9 cellular contexts compared by ENCODE assay signal in genomic region chr3:100316656-100317069, GRCh38. TPM values are rescaled to one million over a fixed set of nuclear protein-coding genes. Genes with fewer than 3 reads are reported as not detected.
DNase-seq lines count a peak whose midpoint lies in the region; ATAC-seq, FAIRE-seq and TF ChIP-seq lines count a peak whose summit lies in the region.
"Had no signal": no experiment of that assay in that cellular context is flagged by ENCODE, and none has a peak within 500 bp of the region (broad histone marks: within the 10 kb centered on the region; RNA-seq: fewer than 3 reads in every experiment).

No MANE protein-coding gene starts in this region.

- POLR2A ChIA-PET in T-cell (lab: Charles Lee): interaction anchor here (0.7 to 1.1 kb wide), 3 partner anchors 56 to 221 kb away, joined by 3 to 7 read pairs (median 5); partner anchors contain the start of gene TBC1D23 (in 1 of the 2)
- POLR2A ChIA-PET in H1 (lab: Charles Lee; ENCODE audit: partially characterized antibody): no interaction called here

- H3K23me2 ChIP-seq in H1 (ENCODE audit: low read depth, low read length): no peaks in the 10 kb centered on the region

- H4K91ac ChIP-seq in H1 (replicated peaks; ENCODE audit: insufficient read length, low read length): no peak overlapping the region

- H3K27me3 ChIP-seq in GM23338 (ENCODE audit: insufficient read depth) (no peaks in the 10 kb centered on the region), H1 (replicated peaks in 1 of 4; ENCODE audit: control insufficient read depth in 3 of 4, extremely low read depth in 1 of 4, insufficient read depth in 3 of 4, low read length in 3 of 4) (no peaks in the 10 kb centered on the region), mesendoderm (ENCODE audit: insufficient read depth, low read length, poor library complexity) (no peaks in the 10 kb centered on the region)

- H3K4me3 ChIP-seq in GM23338 (no peak overlapping the region), H1 (ENCODE audit: extremely low read depth in 1 of 4, insufficient read depth in 2 of 4, low read depth in 3 of 4, low read length in 4 of 4) (no peak overlapping the region), mesendoderm (ENCODE audit: low read length) (no peak overlapping the region)

- H2AK5ac ChIP-seq in H1 (ENCODE audit: low read depth, low read length) (no peak overlapping the region), mesendoderm (ENCODE audit: low read length) (no peak overlapping the region)

- H3K27ac Mint-ChIP-seq in GM23338 (no peak overlapping the region), T-cell (no peak overlapping the region), type B pancreatic cell (peak overlapping the region; percentile 29)

- no peak overlapping the region for H2BK12ac ChIP-seq in H1 (ENCODE audit: low read depth, low read length)

- H3K4me3 Mint-ChIP-seq in GM23338 (no peak overlapping the region), T-cell (peak overlapping the region in 2 of 3 donors; percentile 13 to 21), type B pancreatic cell (no peak overlapping the region)

- no peak for TF ChIP-seq EP300 in H1 (IDR thresholded peaks at IDR 0.05; ENCODE audit: borderline replicate concordance in 1 of 2, low read depth in 2 of 2, low read length in 2 of 2)

- no peak overlapping the region for H3K27ac ChIP-seq in GM23338 (ENCODE audit: low read depth)
- H3K27ac ChIP-seq in H1 (ENCODE audit: low read depth, low read length): no peak overlapping the region
- no peak overlapping the region for H3K27ac ChIP-seq in mesendoderm (ENCODE audit: low read depth, low read length)

- H2BK5ac ChIP-seq in H1 (ENCODE audit: low read depth, low read length): no peak overlapping the region
- H2BK5ac ChIP-seq in mesendoderm (ENCODE audit: low read length): no peak overlapping the region

- DNase-seq in NCI-H2196 (lab: John Stamatoyannopoulos, UW; ENCODE audit: unreplicated experiment) (peak; percentile 55), NCI-H2196 treated with DMSO at 0.1 percent for 48 hours (lab: John Stamatoyannopoulos, UW; ENCODE audit: unreplicated experiment) (no peak), GM23338 (ENCODE audit: low spot score) (peak; percentile 77), LHCN-M2 (ENCODE audit: low read depth) (peak; percentile 71), T-cell (peak in 19 of 34 experiments; percentile 5 to 36 (median 22)), H1 (ENCODE audit: low read depth in 1 of 2, low spot score in 2 of 2) (no peak), mesendoderm (peak; percentile 57), type B pancreatic cell (ENCODE audit: extremely low spot score, unreplicated experiment) (no peak)

- H4K20me1 ChIP-seq in GM23338 (replicated peaks; ENCODE audit: insufficient read depth) (no peaks in the 10 kb centered on the region), H1 (replicated peaks in 1 of 2; ENCODE audit: control insufficient read depth in 1 of 2, insufficient read depth in 2 of 2, low read length in 2 of 2) (no peaks in the 10 kb centered on the region)

- H2BK20ac ChIP-seq in H1 (ENCODE audit: low read length): no peak overlapping the region

- no peaks in the 10 kb centered on the region for H3K9me3 ChIP-seq in H1 (ENCODE audit: insufficient read depth in 2 of 2, low read depth in 1 of 2, low read length in 1 of 2)

- H3K36me3 ChIP-seq in GM23338 (ENCODE audit: insufficient read depth) (no peaks in the 10 kb centered on the region), H1 (ENCODE audit: control insufficient read depth in 2 of 4, insufficient read depth in 4 of 4, low read length in 3 of 4) (peaks cover 0 to 3% (median 0%) of the 10 kb centered on the region in 4 experiments; a peak in 1 of 8 replicates), mesendoderm (ENCODE audit: control insufficient read depth, insufficient read depth, low read length) (no peaks in the 10 kb centered on the region)

- H2BK120ac ChIP-seq in H1 (replicated peaks; ENCODE audit: low read depth, low read length) (no peak overlapping the region), mesendoderm (ENCODE audit: low read depth, low read length) (no peak overlapping the region)

- FAIRE-seq in H1 (lab: Jason Lieb, UNC): peak; percentile 60
- FAIRE-seq: endometrium had no signal

- H3K18ac ChIP-seq in H1 (ENCODE audit: extremely low read depth, low read length): no peak overlapping the region
- no peak overlapping the region for H3K18ac ChIP-seq in mesendoderm (ENCODE audit: low read length)

- H3K4ac ChIP-seq in H1 (replicated peaks; ENCODE audit: insufficient read length, low read depth, low read length) (no peak overlapping the region), mesendoderm (ENCODE audit: low read depth, low read length) (no peak overlapping the region)

- H3K23ac ChIP-seq in H1 (ENCODE audit: insufficient read length): no peak overlapping the region
- no peak overlapping the region for H3K23ac ChIP-seq in mesendoderm (ENCODE audit: low read length)

- CTCF ChIA-PET in T-cell (lab: Charles Lee) (interaction anchor here (0.5 to 2.0 kb wide), 14 partner anchors 9 to 1010 kb away, joined by 3 to 11 read pairs (median 4); partner anchors contain the start of genes LNP1 (in 1 of the 2) and TOMM70 (in 1 of the 2)), H1 (lab: Charles Lee; ENCODE audit: partially characterized antibody) (interaction anchor here (0.6 to 2.0 kb wide), 23 partner anchors 10 to 1470 kb away, joined by 3 to 11 read pairs (median 3); partner anchors contain the start of genes LNP1 and NIT2)

- H3K4me2 ChIP-seq in GM23338 (no peak overlapping the region), H1 (ENCODE audit: insufficient read depth in 1 of 2, low read depth in 2 of 2, low read length in 2 of 2) (no peak overlapping the region), mesendoderm (ENCODE audit: low read length) (no peak overlapping the region)

- TF ChIP-seq CTCF in GM23338 (conservative IDR thresholded peaks at IDR 0.05; ENCODE audit: low read depth in 2 of 2) (peak; percentile 66 to 79), H1 (IDR thresholded peaks at IDR 0.05; ENCODE audit: control extremely low read depth in 1 of 3, insufficient read depth in 1 of 3, low read depth in 1 of 3, low read length in 3 of 3) (peak in 2 of 3 experiments; percentile 44 to 60; a peak in 2 of 4 replicates), type B pancreatic cell (conservative IDR thresholded peaks at IDR 0.05) (peak; percentile 85)

- no peaks in the 10 kb centered on the region for H3K79me2 ChIP-seq in GM23338 (replicated peaks; ENCODE audit: insufficient read depth)
- no peaks in the 10 kb centered on the region for H3K79me2 ChIP-seq in H1 (ENCODE audit: control insufficient read depth in 1 of 2, insufficient read depth in 2 of 2, low read length in 2 of 2)
- H3K79me2 ChIP-seq in mesendoderm (ENCODE audit: control insufficient read depth, insufficient read depth, low read length): no peaks in the 10 kb centered on the region

- H2AFZ ChIP-seq in GM23338: no peak overlapping the region
- H2AFZ ChIP-seq in H1 (ENCODE audit: low read length): no peak overlapping the region

- no peak overlapping the region for H3K14ac ChIP-seq in H1 (ENCODE audit: insufficient read length)

- no peak; the same call in 2 of the 3 replicates for ATAC-seq in GM23338
- ATAC-seq in T-cell (replicated peaks in 1 of 4): peak; percentile 56 to 80 (median 67)

- H4K5ac ChIP-seq in H1 (ENCODE audit: insufficient read length, low read depth, low read length): no peak overlapping the region
- no peak overlapping the region for H4K5ac ChIP-seq in mesendoderm (ENCODE audit: low read length)

- H3K27me3 Mint-ChIP-seq in GM23338 (ENCODE audit: insufficient read depth, low read depth, poor library complexity) (peaks cover 1% of the 10 kb centered on the region), T-cell (no peaks in the 10 kb centered on the region), type B pancreatic cell (no peaks in the 10 kb centered on the region)

- TF ChIP-seq POLR2A in H1 (IDR thresholded peaks at IDR 0.05; ENCODE audit: control extremely low read depth in 1 of 2, low read depth in 2 of 2, low read length in 2 of 2): no peak

- H4K8ac ChIP-seq in H1 (ENCODE audit: extremely low read depth, insufficient read depth, low read length) (no peak overlapping the region), mesendoderm (ENCODE audit: low read depth, low read length) (no peak overlapping the region)

- peak; percentile 74 to 75 for TF ChIP-seq RAD21 in H1 (IDR thresholded peaks at IDR 0.05 in 1 of 2, conservative IDR thresholded peaks at IDR 0.05 in 1 of 2; ENCODE audit: low read depth in 2 of 2, low read length in 2 of 2)

- H3K4me1 Mint-ChIP-seq in GM23338 (peaks cover 4% of the 10 kb centered on the region), T-cell (peaks cover 8 to 14% (median 11%) of the 10 kb centered on the region in 3 donors), type B pancreatic cell (ENCODE audit: unreplicated experiment) (no peaks in the 10 kb centered on the region)

- H3K79me1 ChIP-seq in H1 (ENCODE audit: low read depth, low read length): no peaks in the 10 kb centered on the region
- no peaks in the 10 kb centered on the region for H3K79me1 ChIP-seq in mesendoderm (ENCODE audit: low read length)

- H3K9me3 Mint-ChIP-seq in GM23338: no peaks in the 10 kb centered on the region
- no peaks in the 10 kb centered on the region for H3K9me3 Mint-ChIP-seq in T-cell
- H3K9me3 Mint-ChIP-seq in type B pancreatic cell: no peaks in the 10 kb centered on the region

- H3K9me2 ChIP-seq in GM23338 (ENCODE audit: insufficient read depth): no peaks in the 10 kb centered on the region

- H3K9ac ChIP-seq in H1 (replicated peaks in 1 of 4; ENCODE audit: extremely low read depth in 1 of 4, low read depth in 3 of 4, low read length in 3 of 4) (no peak overlapping the region), mesendoderm (ENCODE audit: low read length) (no peak overlapping the region)

- WGBS in H1 (ENCODE audit: extremely low coverage in 1 of 2, insufficient coverage in 1 of 2, insufficient read length in 1 of 2, insufficient replicate concordance in 2 of 2, low coverage in 1 of 2, low lambda C conversion rate in 2 of 2, missing lambda C conversion rate in 1 of 2), 2 experiments: 71% methylated on average over 8 of the region's 8 CpGs; no CpG with 5 or more reads in 1 of the 2 experiments
- no CpG with 5 or more reads among the region's 8 CpGs for WGBS in mesendoderm (ENCODE audit: extremely low coverage, insufficient coverage, low lambda C conversion rate)

- H3K4me1 ChIP-seq in GM23338 (ENCODE audit: insufficient read depth) (0 out of 2 replicates have a peak, but pooled peaks cover 3% of the 10 kb centered on the region), H1 (replicated peaks in 1 of 4; ENCODE audit: control insufficient read depth in 3 of 4, insufficient read depth in 4 of 4, low read length in 3 of 4) (peaks cover 0 to 3% (median 0%) of the 10 kb centered on the region in 4 experiments; a peak in 2 of 7 replicates), mesendoderm (ENCODE audit: control insufficient read depth, low read depth, low read length) (no peaks in the 10 kb centered on the region)

- H3K56ac ChIP-seq in H1 (replicated peaks; ENCODE audit: insufficient read length, low read depth, low read length) (no peak overlapping the region), mesendoderm (ENCODE audit: low read length) (no peak overlapping the region)

- no peaks in the 10 kb centered on the region for H3K36me3 Mint-ChIP-seq in GM23338 (ENCODE audit: low read depth)
- H3K36me3 Mint-ChIP-seq in T-cell: peaks cover 11% of the 10 kb centered on the region
- H3K36me3 Mint-ChIP-seq in type B pancreatic cell: peaks cover 6% of the 10 kb centered on the region

- H3F3A ChIP-seq in GM23338 (replicated peaks; ENCODE audit: low read depth): no peaks in the 10 kb centered on the region

- no peak overlapping the region for H2BK15ac ChIP-seq in H1 (ENCODE audit: low read length)
- no peak overlapping the region for H2BK15ac ChIP-seq in mesendoderm (replicated peaks; ENCODE audit: low read depth)

RNA-seq across cellular contexts. Expression of gene NIT2, which starts 17.9 kb away (rescaled TPM):
- 18.2 and 19.2 TPM in 2 replicates for total RNA-seq in GM23338 (2014; rRNA removed; shearing (Covaris generic))
- polyA plus RNA-seq in GM23338 (2016; fragmentation: Nextera tagmentation; extraction: Ambion mirVana) (49.1 and 53.7 TPM in 2 replicates), H1 (2011; rRNA removed) (6.4 and 15.2 TPM in 2 replicates)
- total RNA-seq in LHCN-M2 (2014; rRNA removed) (23.5 and 27.4 TPM in 2 replicates), T-cell (10 to 100 TPM; 23.2 to 42.1 (median 30.9) TPM), type B pancreatic cell (ENCODE audit: low replicate concordance) (33.2 and 34.5 TPM in 2 replicates)
- polyA plus RNA-seq in LHCN-M2 (2012): 39.6 TPM
- 24.1 and 25.3 TPM in 2 replicates for total RNA-seq in H1 (2021; fragmentation: NEBNext Ultra II Directional; extraction: Animal tissue kit (Norgen Biotek cat#: 25700))
- 13.9 TPM for polyA plus RNA-seq in H1 (2011; cell fraction: cytosol; rRNA removed)
- 12.7 TPM for polyA plus RNA-seq in H1 (2011; cell fraction: nucleus; rRNA removed)
- polyA plus RNA-seq in H1 (2012, experiment 1 of 2): 18.5 to 27.4 TPM (median 21.4 TPM) in 4 replicates
- polyA plus RNA-seq in H1 (2012, experiment 2 of 2): 7.7 TPM
- 16.8 TPM for polyA plus RNA-seq in H1 (2013, experiment 1 of 2)
- polyA plus RNA-seq in H1 (2013, experiment 2 of 2): 17.0 TPM
- 8.3 and 9.9 TPM in 2 replicates for polyA minus RNA-seq in H1 (2011; rRNA and poly(A)+ RNA removed)
- 3.8 TPM for polyA minus RNA-seq in H1 (2011; cell fraction: cytosol; rRNA and poly(A)+ RNA removed)
- polyA minus RNA-seq in H1 (2011; cell fraction: nucleus; rRNA and poly(A)+ RNA removed): 13.1 TPM
- 16.8 TPM for polyA plus RNA-seq in mesendoderm (2013, experiment 1 of 2)
- 16.2 TPM for polyA plus RNA-seq in mesendoderm (2013, experiment 2 of 2)

RNA-seq across cellular contexts. Expression of gene TBC1D23, which starts 55.9 kb away (rescaled TPM):
- total RNA-seq in GM23338 (2014; rRNA removed; shearing (Covaris generic)): 34.4 and 46.0 TPM in 2 replicates
- polyA plus RNA-seq in GM23338 (2016; fragmentation: Nextera tagmentation; extraction: Ambion mirVana) (17.9 and 22.4 TPM in 2 replicates), H1 (2011; rRNA removed) (4.3 and 6.4 TPM in 2 replicates)
- total RNA-seq in LHCN-M2 (2014; rRNA removed) (45.0 and 54.1 TPM in 2 replicates), T-cell (10 to 100 TPM; 26.4 to 33.4 (median 31.9) TPM), type B pancreatic cell (ENCODE audit: low replicate concordance) (39.6 and 45.2 TPM in 2 replicates)
- polyA plus RNA-seq in LHCN-M2 (2012): 8.3 TPM
- 24.7 and 29.3 TPM in 2 replicates for total RNA-seq in H1 (2021; fragmentation: NEBNext Ultra II Directional; extraction: Animal tissue kit (Norgen Biotek cat#: 25700))
- 9.3 TPM for polyA plus RNA-seq in H1 (2011; cell fraction: cytosol; rRNA removed)
- polyA plus RNA-seq in H1 (2011; cell fraction: nucleus; rRNA removed): 2.3 TPM
- polyA plus RNA-seq in H1 (2012, experiment 1 of 2): 7.1 to 15.5 TPM (median 9.7 TPM) in 4 replicates
- polyA plus RNA-seq in H1 (2012, experiment 2 of 2): 1.2 TPM
- polyA plus RNA-seq in H1 (2013, experiment 1 of 2): 9.6 TPM
- polyA plus RNA-seq in H1 (2013, experiment 2 of 2): 11.3 TPM
- polyA minus RNA-seq in H1 (2011; rRNA and poly(A)+ RNA removed): 19.7 and 30.9 TPM in 2 replicates
- 9.7 TPM for polyA minus RNA-seq in H1 (2011; cell fraction: cytosol; rRNA and poly(A)+ RNA removed)
- 10.2 TPM for polyA minus RNA-seq in H1 (2011; cell fraction: nucleus; rRNA and poly(A)+ RNA removed)
- polyA plus RNA-seq in mesendoderm (2013, experiment 1 of 2): 15.2 TPM
- polyA plus RNA-seq in mesendoderm (2013, experiment 2 of 2): 15.3 TPM

Comparison
In these comparisons a context has a peak if more than half of its experiments do, and no peak if none do; other contexts are left out.
1. DNase-seq: peak in NCI-H2196 (single experiment), GM23338 (single experiment), LHCN-M2 (single experiment), T-cell (19 of 34) and mesendoderm (single experiment); none in NCI-H2196 treated with DMSO at 0.1 percent for 48 hours (single experiment), H1 (0 of 2) and type B pancreatic cell (single experiment).
2. H3K4me3 Mint-ChIP-seq: peak in T-cell (2 of 3); none in GM23338 (single experiment) and type B pancreatic cell (single experiment).
3. Peak in every context shown above with its lines, with median percentiles within 50 percentile points of each other: CTCF ChIP-seq.